16 cellular contexts compared by ENCODE assay signal in genomic region chr14:74952697-74953484, GRCh38. TPM values are rescaled to one million over a fixed set of nuclear protein-coding genes. Genes with fewer than 3 reads are reported as not detected.
DNase-seq lines count a peak whose midpoint lies in the region; ATAC-seq, FAIRE-seq and TF ChIP-seq lines count a peak whose summit lies in the region.
"Had no signal": no experiment of that assay in that cellular context is flagged by ENCODE, and none has a peak within 500 bp of the region (broad histone marks: within the 10 kb centered on the region; RNA-seq: fewer than 3 reads in every experiment).

No MANE protein-coding gene starts in this region.

- H2AFZ ChIP-seq in H1 (ENCODE audit: low read length) (no peak overlapping the region), trophoblast cell (ENCODE audit: insufficient read depth, low read length, poor library complexity) (no peak overlapping the region)

- no peak overlapping the region for H3K14ac ChIP-seq in H1 (ENCODE audit: insufficient read length)
- no peak overlapping the region for H3K14ac ChIP-seq in trophoblast cell (ENCODE audit: low read length)

- peak overlapping the region in 1 of 7 donors; percentile 68 for H3K27ac Mint-ChIP-seq in CD14-positive monocyte
- H3K27ac Mint-ChIP-seq: activated naive CD8-positive, alpha-beta T cell treated with anti-CD3 and anti-CD28 coated beads, Interleukin-2, amount 10 ng/mL, durations not matched to agents 7 days and 5 days; CD8-positive, alpha-beta memory T cell; immature natural killer cell had no signal

- peak; percentile 3 for DNase-seq in CD14-positive monocyte (ENCODE audit: low spot score)
- peak; percentile 35 for DNase-seq in KBM-7
- no peak for DNase-seq in H1 (ENCODE audit: low read depth in 1 of 2, low spot score in 2 of 2)
- DNase-seq in trophoblast cell: no peak
- no peak for DNase-seq in GM12891 (ENCODE audit: insufficient read length, low spot score)
- DNase-seq: activated naive CD8-positive, alpha-beta T cell treated with anti-CD3 and anti-CD28 coated beads, Interleukin-2, amount 10 ng/mL, durations not matched to agents 7 days and 5 days; CD8-positive, alpha-beta memory T cell; immature natural killer cell; NCI-H510A treated with DMSO at 0.1 percent for 48 hours; stimulated activated naive CD8-positive, alpha-beta T cell treated with anti-CD3 and anti-CD28 coated beads, Interleukin-15, Interleukin-2, amounts not matched to agents 100 U/mL and 50 U/mL, for 24 hours; T1000 had no signal

- H3K27me3 Mint-ChIP-seq in CD14-positive monocyte (ENCODE audit: low read depth in 3 of 3): peaks cover 17 to 38% (median 21%) of the 10 kb centered on the region in 3 donors

- H2BK5ac ChIP-seq in H1 (ENCODE audit: low read depth, low read length): peak overlapping the region; percentile 3; the same call in 1 of the 2 replicates
- no peak overlapping the region for H2BK5ac ChIP-seq in trophoblast cell (ENCODE audit: low read depth, low read length, poor library complexity)

- peak overlapping the region; percentile 34 for H4K91ac ChIP-seq in H1 (replicated peaks; ENCODE audit: insufficient read length, low read length)
- peak overlapping the region; percentile 11 for H4K91ac ChIP-seq in trophoblast cell (ENCODE audit: low read depth, low read length)

- H3K27me3 ChIP-seq in H1 (replicated peaks in 1 of 4; ENCODE audit: control insufficient read depth in 3 of 4, extremely low read depth in 1 of 4, insufficient read depth in 3 of 4, low read length in 3 of 4) (peaks cover 0 to 13% (median 12%) of the 10 kb centered on the region in 4 experiments; a peak in 5 of 7 replicates), trophoblast cell (ENCODE audit: insufficient read depth, low read length) (no peaks in the 10 kb centered on the region)
- H3K27me3 ChIP-seq: right atrium auricular region had no signal

- H2BK12ac ChIP-seq in H1 (ENCODE audit: low read depth, low read length) (peak overlapping the region; percentile 29; the same call in 1 of the 2 replicates), trophoblast cell (ENCODE audit: low read length) (no peak overlapping the region)

- H3K36me3 Mint-ChIP-seq in CD14-positive monocyte: no peaks in the 10 kb centered on the region
- H3K36me3 Mint-ChIP-seq: activated naive CD8-positive, alpha-beta T cell treated with anti-CD3 and anti-CD28 coated beads, Interleukin-2, amount 10 ng/mL, durations not matched to agents 7 days and 5 days; CD8-positive, alpha-beta memory T cell; immature natural killer cell had no signal

- H3K4me2 ChIP-seq in H1 (ENCODE audit: insufficient read depth in 1 of 2, low read depth in 2 of 2, low read length in 2 of 2) (no peak overlapping the region), trophoblast cell (ENCODE audit: low read length) (no peak overlapping the region)
- H3K4me2 ChIP-seq: KMS-11 had no signal

- no peaks in the 10 kb centered on the region for H3K36me3 ChIP-seq in H1 (ENCODE audit: control insufficient read depth in 2 of 4, insufficient read depth in 4 of 4, low read length in 3 of 4)
- peaks cover 34% of the 10 kb centered on the region in 2 experiments for H3K36me3 ChIP-seq in trophoblast cell (ENCODE audit: control insufficient read depth in 1 of 2, insufficient read depth in 2 of 2, low read length in 2 of 2)
- H3K36me3 ChIP-seq: right atrium auricular region had no signal

- H4K8ac ChIP-seq in H1 (ENCODE audit: extremely low read depth, insufficient read depth, low read length): peak overlapping the region; percentile 0; the same call in 1 of the 2 replicates
- peak overlapping the region; percentile 15 for H4K8ac ChIP-seq in trophoblast cell (ENCODE audit: low read depth, low read length)

- H3K79me2 ChIP-seq in H1 (ENCODE audit: control insufficient read depth in 1 of 2, insufficient read depth in 2 of 2, low read length in 2 of 2) (no peaks in the 10 kb centered on the region), trophoblast cell (ENCODE audit: control insufficient read depth, insufficient read depth, low read length, poor library complexity) (peaks cover 16% of the 10 kb centered on the region)

- H3K4me3 ChIP-seq in H1 (ENCODE audit: extremely low read depth in 1 of 4, insufficient read depth in 2 of 4, low read depth in 3 of 4, low read length in 4 of 4) (no peak overlapping the region), trophoblast cell (ENCODE audit: low read depth, low read length) (peak overlapping the region; percentile 38)

- POLR2A ChIA-PET in H1 (lab: Charles Lee; ENCODE audit: partially characterized antibody): interaction anchor here (0.9 to 3.2 kb wide), 6 partner anchors 15 to 174 kb away, joined by 3 to 17 read pairs (median 3); partner anchors contain the start of gene NEK9

- TF ChIP-seq POLR2A in H1 (IDR thresholded peaks at IDR 0.05; ENCODE audit: control extremely low read depth in 1 of 2, low read depth in 2 of 2, low read length in 2 of 2) (no peak), GM12891 (IDR thresholded peaks at IDR 0.05; ENCODE audit: low read depth, low read length) (no peak)

- no peak overlapping the region for H2BK20ac ChIP-seq in H1 (ENCODE audit: low read length)

- TF ChIP-seq CTCF in CD14-positive monocyte (IDR thresholded peaks at IDR 0.05): no peak
- TF ChIP-seq CTCF in H1 (IDR thresholded peaks at IDR 0.05; ENCODE audit: control extremely low read depth in 1 of 3, insufficient read depth in 1 of 3, low read depth in 1 of 3, low read length in 3 of 3): no peak

- 94% methylated on average over 18 of the region's 18 CpGs; no CpG with 5 or more reads in 1 of the 2 experiments for WGBS in H1 (ENCODE audit: extremely low coverage in 1 of 2, insufficient coverage in 1 of 2, insufficient read length in 1 of 2, insufficient replicate concordance in 2 of 2, low coverage in 1 of 2, low lambda C conversion rate in 2 of 2, missing lambda C conversion rate in 1 of 2), 2 experiments
- WGBS in trophoblast cell (ENCODE audit: extremely low coverage, insufficient coverage, insufficient read length): no CpG with 5 or more reads among the region's 18 CpGs

- no peak overlapping the region for H3K18ac ChIP-seq in H1 (ENCODE audit: extremely low read depth, low read length)
- H3K18ac ChIP-seq in trophoblast cell (ENCODE audit: low read length): no peak overlapping the region

- H2BK120ac ChIP-seq in H1 (replicated peaks; ENCODE audit: low read depth, low read length): no peak overlapping the region
- no peak overlapping the region for H2BK120ac ChIP-seq in trophoblast cell (ENCODE audit: insufficient read depth, low read length, poor library complexity)

- in situ Hi-C loops in KBM-7 (cut with MboI; ENCODE audit: low pct_unique_long_range_greater_than_20kb, low sequenced_read_pairs): no loop called here

- H4K12ac ChIP-seq in trophoblast cell (ENCODE audit: low read depth, low read length): no peak overlapping the region

- no peak overlapping the region for H4K5ac ChIP-seq in H1 (ENCODE audit: insufficient read length, low read depth, low read length)

- no peak overlapping the region for H3K27ac ChIP-seq in H1 (ENCODE audit: low read depth, low read length)
- peak overlapping the region; percentile 61 for H3K27ac ChIP-seq in trophoblast cell (ENCODE audit: low read depth, low read length)
- H3K27ac ChIP-seq: KMS-11, right atrium auricular region had no signal

- H3K79me1 ChIP-seq in H1 (ENCODE audit: low read depth, low read length): no peaks in the 10 kb centered on the region
- H3K79me1 ChIP-seq in trophoblast cell (ENCODE audit: low read length): peaks cover 33% of the 10 kb centered on the region

- TF ChIP-seq EP300 in H1 (IDR thresholded peaks at IDR 0.05; ENCODE audit: borderline replicate concordance in 1 of 2, low read depth in 2 of 2, low read length in 2 of 2): no peak

- TF ChIP-seq RAD21 in H1 (IDR thresholded peaks at IDR 0.05 in 1 of 2, conservative IDR thresholded peaks at IDR 0.05 in 1 of 2; ENCODE audit: low read depth in 2 of 2, low read length in 2 of 2): no peak

- H3K23ac ChIP-seq in H1 (ENCODE audit: insufficient read length): no peak overlapping the region
- no peak overlapping the region for H3K23ac ChIP-seq in trophoblast cell (ENCODE audit: low read length)

- H3K9ac ChIP-seq in H1 (replicated peaks in 1 of 4; ENCODE audit: extremely low read depth in 1 of 4, low read depth in 3 of 4, low read length in 3 of 4) (no peak overlapping the region), trophoblast cell (ENCODE audit: low read length) (peak overlapping the region; percentile 35)
- H3K9ac ChIP-seq: KMS-11 had no signal

- H4K20me1 ChIP-seq in H1 (replicated peaks in 1 of 2; ENCODE audit: control insufficient read depth in 1 of 2, insufficient read depth in 2 of 2, low read length in 2 of 2): no peaks in the 10 kb centered on the region

- H3K4me3 Mint-ChIP-seq in CD14-positive monocyte: no peak overlapping the region
- H3K4me3 Mint-ChIP-seq: activated naive CD8-positive, alpha-beta T cell treated with anti-CD3 and anti-CD28 coated beads, Interleukin-2, amount 10 ng/mL, durations not matched to agents 7 days and 5 days; CD8-positive, alpha-beta memory T cell; immature natural killer cell had no signal

- peak overlapping the region; percentile 5; the same call in 1 of the 2 replicates for H2AK5ac ChIP-seq in H1 (ENCODE audit: low read depth, low read length)
- H2AK5ac ChIP-seq in trophoblast cell (ENCODE audit: low read length): no peak overlapping the region

- no peaks in the 10 kb centered on the region for H3K9me3 ChIP-seq in H1 (ENCODE audit: insufficient read depth in 2 of 2, low read depth in 1 of 2, low read length in 1 of 2)
- H3K9me3 ChIP-seq in trophoblast cell (ENCODE audit: insufficient read depth, low read depth, low read length): no peaks in the 10 kb centered on the region
- H3K9me3 ChIP-seq: right atrium auricular region had no signal

- ATAC-seq in HG02870 (IDR thresholded peaks at IDR 0.05; ENCODE audit: unreplicated experiment) (no peak), GM18873 (IDR thresholded peaks at IDR 0.05; ENCODE audit: low FRiP score, unreplicated experiment) (no peak)
- ATAC-seq: Right ventricle myocardium inferior; stimulated activated naive CD8-positive, alpha-beta T cell treated with anti-CD3 and anti-CD28 coated beads, Interleukin-15, Interleukin-2, amounts not matched to agents 100 U/mL and 50 U/mL, for 24 hours had no signal

- no peak overlapping the region for H3K4ac ChIP-seq in H1 (replicated peaks; ENCODE audit: insufficient read length, low read depth, low read length)
- no peak overlapping the region for H3K4ac ChIP-seq in trophoblast cell (ENCODE audit: low read depth, low read length)

- CTCF ChIA-PET in H1 (lab: Charles Lee; ENCODE audit: partially characterized antibody): interaction anchor here (0.9 to 5.3 kb wide), 13 partner anchors 7 to 136 kb away, joined by 3 to 37 read pairs (median 6); partner anchors contain the start of gene EIF2B2

- H3K9me3 Mint-ChIP-seq in CD14-positive monocyte: peaks cover 0 to 3% (median 0%) of the 10 kb centered on the region in 7 donors
- H3K9me3 Mint-ChIP-seq: activated naive CD8-positive, alpha-beta T cell treated with anti-CD3 and anti-CD28 coated beads, Interleukin-2, amount 10 ng/mL, durations not matched to agents 7 days and 5 days; CD8-positive, alpha-beta memory T cell; immature natural killer cell had no signal

- intact Hi-C loops in CD14-positive monocyte (cut with micrococcal nuclease): no loop called here

- H3K4me1 Mint-ChIP-seq in CD14-positive monocyte: peaks cover 4% of the 10 kb centered on the region
- H3K4me1 Mint-ChIP-seq: activated naive CD8-positive, alpha-beta T cell treated with anti-CD3 and anti-CD28 coated beads, Interleukin-2, amount 10 ng/mL, durations not matched to agents 7 days and 5 days had no signal

- no peak overlapping the region for H2BK15ac ChIP-seq in H1 (ENCODE audit: low read length)

- no peak overlapping the region for H3K56ac ChIP-seq in H1 (replicated peaks; ENCODE audit: insufficient read length, low read depth, low read length)

- FAIRE-seq in H1 (lab: Jason Lieb, UNC) (no peak), GM12891 (lab: Jason Lieb, UNC) (no peak)

- H3K4me1 ChIP-seq in H1 (replicated peaks in 1 of 4; ENCODE audit: control insufficient read depth in 3 of 4, insufficient read depth in 4 of 4, low read length in 3 of 4): peaks cover 2 to 30% (median 15%) of the 10 kb centered on the region in 4 experiments
- H3K4me1 ChIP-seq in trophoblast cell (ENCODE audit: control insufficient read depth in 1 of 2, insufficient read depth in 2 of 2, low read length in 2 of 2): peaks cover 22 to 27% of the 10 kb centered on the region in 2 experiments

- H3K23me2 ChIP-seq in H1 (ENCODE audit: low read depth, low read length): peaks cover 11% of the 10 kb centered on the region

RNA-seq across cellular contexts. Expression of gene PGF, which starts 2.5 kb away (rescaled TPM):
- polyA plus RNA-seq in CD14-positive monocyte (not detected), H1 (2011; rRNA removed) (2.1 and 2.8 TPM in 2 replicates)
- 3.9 and 4.1 TPM in 2 replicates for total RNA-seq in H1 (2021; fragmentation: NEBNext Ultra II Directional; extraction: Animal tissue kit (Norgen Biotek cat#: 25700))
- polyA plus RNA-seq in H1 (2011; cell fraction: cytosol; rRNA removed): 2.3 TPM
- polyA plus RNA-seq in H1 (2011; cell fraction: nucleus; rRNA removed): 4.3 TPM
- 2.1 to 3.3 TPM (median 2.9 TPM) in 4 replicates for polyA plus RNA-seq in H1 (2012, experiment 1 of 2)
- polyA plus RNA-seq in H1 (2012, experiment 2 of 2): 2.8 TPM
- polyA plus RNA-seq in H1 (2013, experiment 1 of 2): 2.9 TPM
- polyA plus RNA-seq in H1 (2013, experiment 2 of 2): 3.1 TPM
- polyA minus RNA-seq in H1 (2011; rRNA and poly(A)+ RNA removed): 1.2 and 1.7 TPM in 2 replicates
- 4.0 TPM for polyA minus RNA-seq in H1 (2011; cell fraction: cytosol; rRNA and poly(A)+ RNA removed)
- 8.7 TPM for polyA minus RNA-seq in H1 (2011; cell fraction: nucleus; rRNA and poly(A)+ RNA removed)
- 746 and 849 TPM in 2 replicates for polyA plus RNA-seq in trophoblast cell (2013)
- polyA plus RNA-seq in GM12891 (2012; ENCODE audit: low read depth, missing spikeins): 3.9 TPM
- polyA plus RNA-seq: CD8-positive, alpha-beta memory T cell had no signal

RNA-seq across cellular contexts. Expression of gene RPS6KL1, which starts 29.8 kb away (rescaled TPM):
- not detected for polyA plus RNA-seq in CD14-positive monocyte
- total RNA-seq in H1 (2021; fragmentation: NEBNext Ultra II Directional; extraction: Animal tissue kit (Norgen Biotek cat#: 25700)): 11.3 and 13.8 TPM in 2 replicates
- 9.4 and 9.8 TPM in 2 replicates for polyA plus RNA-seq in H1 (2011; rRNA removed)
- polyA plus RNA-seq in H1 (2011; cell fraction: cytosol; rRNA removed): 13.9 TPM
- polyA plus RNA-seq in H1 (2011; cell fraction: nucleus; rRNA removed): 45.2 TPM
- polyA plus RNA-seq in H1 (2012, experiment 1 of 2): 9.3 to 19.0 TPM (median 15.0 TPM) in 4 replicates
- 5.9 TPM for polyA plus RNA-seq in H1 (2012, experiment 2 of 2)
- polyA plus RNA-seq in H1 (2013, experiment 1 of 2): 6.5 TPM
- polyA plus RNA-seq in H1 (2013, experiment 2 of 2): 5.4 TPM
- polyA minus RNA-seq in H1 (2011; rRNA and poly(A)+ RNA removed): 21.4 and 21.5 TPM in 2 replicates
- 7.9 TPM for polyA minus RNA-seq in H1 (2011; cell fraction: cytosol; rRNA and poly(A)+ RNA removed)
- 25.7 TPM for polyA minus RNA-seq in H1 (2011; cell fraction: nucleus; rRNA and poly(A)+ RNA removed)
- 0.31 and 0.67 TPM in 2 replicates for polyA plus RNA-seq in trophoblast cell (2013)
- polyA plus RNA-seq in GM12891 (2012; ENCODE audit: low read depth, missing spikeins): 1.0 TPM
- polyA plus RNA-seq: CD8-positive, alpha-beta memory T cell had no signal

RNA-seq across cellular contexts. Expression of gene EIF2B2, which starts 49.8 kb away (rescaled TPM):
- 10 to 100 TPM; 20.8 to 26.3 TPM for polyA plus RNA-seq in CD14-positive monocyte
- total RNA-seq in H1 (2021; fragmentation: NEBNext Ultra II Directional; extraction: Animal tissue kit (Norgen Biotek cat#: 25700)): 42.6 and 51.4 TPM in 2 replicates
- polyA plus RNA-seq in H1 (2011; rRNA removed): 59.7 and 79.9 TPM in 2 replicates
- polyA plus RNA-seq in H1 (2011; cell fraction: cytosol; rRNA removed): 85.4 TPM
- polyA plus RNA-seq in H1 (2011; cell fraction: nucleus; rRNA removed): 64.5 TPM
- polyA plus RNA-seq in H1 (2012, experiment 1 of 2): 48.8 to 54.9 TPM (median 53.1 TPM) in 4 replicates
- 20.3 TPM for polyA plus RNA-seq in H1 (2012, experiment 2 of 2)
- polyA plus RNA-seq in H1 (2013, experiment 1 of 2): 27.6 TPM
- polyA plus RNA-seq in H1 (2013, experiment 2 of 2): 25.4 TPM
- polyA minus RNA-seq in H1 (2011; rRNA and poly(A)+ RNA removed): 57.0 and 65.4 TPM in 2 replicates
- polyA minus RNA-seq in H1 (2011; cell fraction: cytosol; rRNA and poly(A)+ RNA removed): 31.3 TPM
- polyA minus RNA-seq in H1 (2011; cell fraction: nucleus; rRNA and poly(A)+ RNA removed): 24.0 TPM
- polyA plus RNA-seq in trophoblast cell (2013): 115 and 119 TPM in 2 replicates
- polyA plus RNA-seq in GM12891 (2012; ENCODE audit: low read depth, missing spikeins): 49.2 TPM

Comparison
In these comparisons a context has a peak if more than half of its experiments do, and no peak if none do; other contexts are left out.
1. DNase-seq: peak in CD14-positive monocyte (single experiment) and KBM-7 (single experiment); none in H1 (0 of 2), trophoblast cell (0 of 2) and GM12891 (single experiment).
2. RNA of gene RPS6KL1, which starts 29.8 kb away (polyA plus RNA-seq): 5.4 to 45.2 TPM in H1; not detected in CD14-positive monocyte; every median in the first group is over 4 times any median in the second.